Comparison of ENCODE assay signal across 2 cellular contexts in genomic region chr16:17470002-17470870, GRCh38.
TF ChIP-seq lines count a peak whose summit lies in the region.

No MANE protein-coding gene starts in this region.

TF ChIP-seq in SK-N-SH, 30 proteins besides CTCF, POLR2A, EP300 and RAD21:
- TF ChIP-seq, protein P1, sequence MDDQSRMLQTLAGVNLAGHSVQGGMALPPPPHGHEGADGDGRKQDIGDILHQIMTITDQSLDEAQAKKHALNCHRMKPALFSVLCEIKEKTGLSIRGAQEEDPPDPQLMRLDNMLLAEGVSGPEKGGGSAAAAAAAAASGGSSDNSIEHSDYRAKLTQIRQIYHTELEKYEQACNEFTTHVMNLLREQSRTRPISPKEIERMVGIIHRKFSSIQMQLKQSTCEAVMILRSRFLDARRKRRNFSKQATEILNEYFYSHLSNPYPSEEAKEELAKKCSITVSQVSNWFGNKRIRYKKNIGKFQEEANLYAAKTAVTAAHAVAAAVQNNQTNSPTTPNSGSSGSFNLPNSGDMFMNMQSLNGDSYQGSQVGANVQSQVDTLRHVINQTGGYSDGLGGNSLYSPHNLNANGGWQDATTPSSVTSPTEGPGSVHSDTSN (IDR thresholded peaks at IDR 0.05) = no peak
- no peak for TF ChIP-seq FOXM1 (IDR thresholded peaks at IDR 0.05; ENCODE audit: low read depth)
- TF ChIP-seq GATA2 (CRISPR knock-in tag; IDR thresholded peaks at IDR 0.05) = no peak

TF ChIP-seq in HepG2, 621 proteins besides CTCF, POLR2A, EP300 and RAD21 (continued from another document):
- no peak for TF ChIP-seq ZNF501 (CRISPR knock-in tag; IDR thresholded peaks at IDR 0.05)
